Comparison of ENCODE assay signal across 25 cellular contexts in genomic region chr6:126437225-126437624, GRCh38.
"Had no signal": no experiment of that assay in that cellular context is flagged by ENCODE, and none has a peak within 500 bp of the region (broad histone marks: within the 10 kb centered on the region; RNA-seq: fewer than 3 reads in every experiment).

No MANE protein-coding gene starts in this region.

- H3K4me1 Mint-ChIP-seq: endodermal cell had no signal

- ATAC-seq: effector memory CD8-positive, alpha-beta T cell; esophagus mucosa; foreskin keratinocyte; gastrocnemius medialis; gastroesophageal sphincter; heart left ventricle; heart right ventricle had no signal

- H3K4me1 ChIP-seq: colonic mucosa, esophagus squamous epithelium, foreskin keratinocyte, gastrocnemius medialis, gastroesophageal sphincter, heart left ventricle, heart right ventricle had no signal

- H3K4me3 ChIP-seq: colonic mucosa, coronary artery, dorsolateral prefrontal cortex, esophagus muscularis mucosa, esophagus squamous epithelium, gastrocnemius medialis, gastroesophageal sphincter, heart left ventricle, heart right ventricle had no signal

- H3K36me3 ChIP-seq: colonic mucosa, esophagus muscularis mucosa, esophagus squamous epithelium, gastrocnemius medialis, gastroesophageal sphincter, heart left ventricle, heart right ventricle had no signal

- H3K27me3 ChIP-seq: colonic mucosa, dorsolateral prefrontal cortex, esophagus muscularis mucosa, esophagus squamous epithelium, foreskin keratinocyte, gastrocnemius medialis, gastroesophageal sphincter, heart left ventricle, heart right ventricle had no signal

- DNase-seq: colonic mucosa; cortex of kidney; dermis blood vessel endothelial cell; dorsolateral prefrontal cortex; effector CD4-positive, alpha-beta T cell; effector CD8-positive, alpha-beta T cell; effector memory CD4-positive, alpha-beta T cell; effector memory CD8-positive, alpha-beta T cell; endodermal cell; erythroblast; esophagus squamous epithelium; foreskin fibroblast; foreskin keratinocyte; foreskin melanocyte; gastrocnemius medialis; glutamatergic neuron; head of caudate nucleus; heart left ventricle; heart right ventricle had no signal

- H3K27ac ChIP-seq: colonic mucosa, coronary artery, dorsolateral prefrontal cortex, epithelial cell of prostate, esophagus muscularis mucosa, esophagus squamous epithelium, foreskin keratinocyte, gastrocnemius medialis, gastroesophageal sphincter, heart left ventricle, heart right ventricle had no signal

- H3K27me3 Mint-ChIP-seq: dendritic cell treated with granulocyte-macrophage colony-stimulating factor and Interleukin-4, amounts not matched to agents 40 ng/mL and 50 ng/mL, for 4 days; effector memory CD8-positive, alpha-beta T cell had no signal

- H3K27ac Mint-ChIP-seq: dendritic cell treated with granulocyte-macrophage colony-stimulating factor and Interleukin-4, amounts not matched to agents 40 ng/mL and 50 ng/mL, for 4 days; effector memory CD8-positive, alpha-beta T cell; endodermal cell had no signal

- H3K4me3 Mint-ChIP-seq: dendritic cell treated with granulocyte-macrophage colony-stimulating factor and Interleukin-4, amounts not matched to agents 40 ng/mL and 50 ng/mL, for 4 days; effector memory CD8-positive, alpha-beta T cell; endodermal cell had no signal

- H3K9me3 ChIP-seq: colonic mucosa, esophagus muscularis mucosa, esophagus squamous epithelium, gastrocnemius medialis, gastroesophageal sphincter, heart left ventricle had no signal
